8 cellular contexts compared by ENCODE assay signal in genomic region chr19:1652471-1653299, GRCh38. TPM values are rescaled to one million over a fixed set of nuclear protein-coding genes. Genes with fewer than 3 reads are reported as not detected.
DNase-seq lines count a peak whose midpoint lies in the region; ATAC-seq and TF ChIP-seq lines count a peak whose summit lies in the region.

TSS of gene TCF3 (minus strand) at chr19:1652615. CDS start at chr19:1650248, 2,367 bp downstream.

- no peaks in the 10 kb centered on the region for H3K27me3 ChIP-seq in WERI-Rb-1 (ENCODE audit: insufficient read depth, low read depth, severe bottlenecking)
- H3K27me3 ChIP-seq in mammary epithelial cell (ENCODE audit: insufficient read depth, low read length): no peaks in the 10 kb centered on the region
- peaks cover under 1 to 8% (median 5%) of the 10 kb centered on the region in 3 donors for H3K27me3 ChIP-seq in skeletal muscle tissue (ENCODE audit: control insufficient read depth in 3 of 3, insufficient read depth in 3 of 3, low read length in 3 of 3)

- intact Hi-C loops in mammary epithelial cell (cut with micrococcal nuclease): loop anchor here (1.0 kb wide), 1 partner anchor 47 kb away; the partner anchor contains the start of gene UQCR11

- dilution Hi-C loops in mammary epithelial cell (cut with HindIII; ENCODE audit: low sequenced_read_pairs): loop anchor here (5.0 kb wide), 1 partner anchor 35 kb away; no protein-coding TSS in a partner anchor

- H3K4me2 ChIP-seq in mammary epithelial cell (ENCODE audit: insufficient read depth, low read depth, low read length): peak within 1 kb of the TSS; percentile 78

- H2AFZ ChIP-seq in mammary epithelial cell (ENCODE audit: low read depth, low read length): peak within 1 kb of the TSS; percentile 91

- peaks cover 39% of the 10 kb centered on the region for H3K79me2 ChIP-seq in mammary epithelial cell (ENCODE audit: insufficient read depth, low read length)

- peak within 1 kb of the TSS; percentile 93 for H3K9ac ChIP-seq in mammary epithelial cell (ENCODE audit: insufficient read depth, low read length)
- H3K9ac ChIP-seq in skeletal muscle tissue (ENCODE audit: low read depth in 1 of 3, low read length in 3 of 3): peak within 1 kb of the TSS; percentile 84 to 98 (median 94)

- no peaks in the 10 kb centered on the region for H4K20me1 ChIP-seq in mammary epithelial cell (ENCODE audit: insufficient read depth, low read length)

- peak within 1 kb of the TSS; percentile 84 for H3K4me3 ChIP-seq in WERI-Rb-1 (ENCODE audit: low read depth, low read length)
- peak within 1 kb of the TSS; percentile 74 to 94 (median 74) for H3K4me3 ChIP-seq in mammary epithelial cell (replicated peaks in 1 of 3; ENCODE audit: insufficient read depth in 1 of 3, low read depth in 2 of 3, low read length in 3 of 3)
- H3K4me3 ChIP-seq in iPS-18c (ENCODE audit: insufficient read depth, low read depth, low read length): peak within 1 kb of the TSS; percentile 91
- H3K4me3 ChIP-seq in skeletal muscle tissue (ENCODE audit: low read length in 3 of 3): peak within 1 kb of the TSS; percentile 78 to 87 (median 83)

- H3K36me3 ChIP-seq in WERI-Rb-1: peaks cover 27% of the 10 kb centered on the region
- H3K36me3 ChIP-seq in mammary epithelial cell (ENCODE audit: insufficient read depth, low read length): peaks cover 4% of the 10 kb centered on the region
- H3K36me3 ChIP-seq in skeletal muscle tissue (ENCODE audit: control insufficient read depth in 3 of 3, insufficient read depth in 3 of 3, low read length in 3 of 3): peaks cover 0 to 3% (median 0%) of the 10 kb centered on the region in 3 donors

- CTCF ChIA-PET in mammary epithelial cell (lab: Charles Lee; ENCODE audit: low non-redundant PET): interaction anchor here (0.7 kb wide), 1 partner anchor 121 kb away, joined by 5 read pairs; no protein-coding TSS in a partner anchor

- DNase-seq in ACHN: peak; percentile 95
- peak; percentile 97 for DNase-seq in NCI-H2227 (lab: John Stamatoyannopoulos, UW; ENCODE audit: unreplicated experiment)
- peak; percentile 97 for DNase-seq in WERI-Rb-1
- peak; percentile 99 for DNase-seq in mammary epithelial cell

- peak; percentile 69 for ATAC-seq in GM18873 (IDR thresholded peaks at IDR 0.05; ENCODE audit: low FRiP score, unreplicated experiment)
- ATAC-seq in HG03139 (IDR thresholded peaks at IDR 0.05; ENCODE audit: unreplicated experiment): peak; percentile 55

- H3K27ac ChIP-seq in WERI-Rb-1 (peak within 1 kb of the TSS; percentile 100), mammary epithelial cell (ENCODE audit: insufficient read depth, low read depth, low read length) (peak within 1 kb of the TSS; percentile 98), skeletal muscle tissue (ENCODE audit: low read depth, low read length) (peak within 1 kb of the TSS; percentile 99)

- TF ChIP-seq CTCF in WERI-Rb-1 (IDR thresholded peaks at IDR 0.05; ENCODE audit: low read depth, low read length) (no peak), mammary epithelial cell (conservative IDR thresholded peaks at IDR 0.05 in 1 of 2, IDR thresholded peaks at IDR 0.05 in 1 of 2; ENCODE audit: extremely low read depth in 1 of 2, insufficient read depth in 1 of 2, low read depth in 1 of 2, low read length in 2 of 2) (no peak)

- H3K9me3 ChIP-seq in WERI-Rb-1 (ENCODE audit: severe bottlenecking): no peaks in the 10 kb centered on the region
- H3K9me3 ChIP-seq in mammary epithelial cell (replicated peaks; ENCODE audit: insufficient read depth, low read length): no peaks in the 10 kb centered on the region
- H3K9me3 ChIP-seq in iPS-18c (ENCODE audit: control insufficient read depth, insufficient read depth, low read length): peaks cover 8% of the 10 kb centered on the region
- no peaks in the 10 kb centered on the region for H3K9me3 ChIP-seq in skeletal muscle tissue (ENCODE audit: control insufficient read depth in 3 of 3, low read length in 3 of 3)

- WGBS in mammary epithelial cell (ENCODE audit: low coverage, missing lambda C conversion rate): 5% methylated on average over 35 of the region's 107 CpGs

- H3K4me1 ChIP-seq in mammary epithelial cell (ENCODE audit: insufficient read depth, low read length) (peaks cover 9% of the 10 kb centered on the region), skeletal muscle tissue (ENCODE audit: control insufficient read depth in 3 of 3, insufficient read depth in 3 of 3, low read length in 3 of 3) (peaks cover 3 to 7% (median 4%) of the 10 kb centered on the region in 3 donors)

- BruUV-seq in mammary epithelial cell (replicated peaks; lab: Mats Ljungman, UMichigan): no TSS peak

- in situ Hi-C loops in ACHN (cut with HindIII; ENCODE audit: low pct_ligation_motif_present, low pct_unique_long_range_greater_than_20kb, low sequenced_read_pairs): no loop called here
- in situ Hi-C loops in mammary epithelial cell (cut with MboI; ENCODE audit: low sequenced_read_pairs in 2 of 2): loop anchor here in 1 of 2 donors (10.0 kb wide), 1 partner anchor 108 kb away; no protein-coding TSS in a partner anchor

RNA-seq across cellular contexts. Expression of gene TCF3, which starts in this region (rescaled TPM):
- total RNA-seq in mammary epithelial cell (100 to 1,000 TPM in 1 of 2 donors, 10 to 100 TPM in 1; 70.7 to 108 TPM), skeletal muscle tissue (44.4 TPM)
- 80.6 TPM for polyA plus RNA-seq in mammary epithelial cell
- 71.4 TPM for polyA minus RNA-seq in mammary epithelial cell

Comparison
In these comparisons a context has a peak if more than half of its experiments do, and no peak if none do; other contexts are left out.
1. Peak in every context shown above with its lines: DNase-seq, ATAC-seq, H3K4me3 ChIP-seq and H3K27ac ChIP-seq.